Comparison of ENCODE assay signal across 1 cellular context in genomic region chr6:7042056-7042653, GRCh38.
TF ChIP-seq lines count a peak whose summit lies in the region.

No MANE protein-coding gene starts in this region.

TF ChIP-seq in K562, 482 proteins besides CTCF, POLR2A, EP300 and RAD21 (continued from another document and continues in another):
- TF ChIP-seq CHD7 (IDR thresholded peaks at IDR 0.05; ENCODE audit: low read depth, low read length) (no peak), ZNF586 (CRISPR knock-in tag; conservative IDR thresholded peaks at IDR 0.05) (peak; percentile 15; the same call in 1 of the 2 replicates), TARDBP (IDR thresholded peaks at IDR 0.05) (0 out of 2 replicates have a peak, but pooled peaks have one; percentile 38), ZC3H4 (CRISPR knock-in tag; IDR thresholded peaks at IDR 0.05; ENCODE audit: borderline replicate concordance) (no peak), ZNF583 (CRISPR knock-in tag; IDR thresholded peaks at IDR 0.05) (peak; percentile 85), L3MBTL2 (IDR thresholded peaks at IDR 0.05) (no peak), ELF1 (tag; IDR thresholded peaks at IDR 0.05) (peak; percentile 95), ZNF436 (CRISPR knock-in tag; IDR thresholded peaks at IDR 0.05) (no peak), MYC (IDR thresholded peaks at IDR 0.05; ENCODE audit: low read depth, low read length) (no peak), MYC (CRISPR knock-in tag; IDR thresholded peaks at IDR 0.05; ENCODE audit: borderline replicate concordance, low read depth) (peak; percentile 49; the same call in 1 of the 2 replicates), ZNF143 (CRISPR knock-in tag; IDR thresholded peaks at IDR 0.05) (no peak), ZNF282 (CRISPR knock-in tag; IDR thresholded peaks at IDR 0.05) (no peak), NONO (IDR thresholded peaks at IDR 0.05; ENCODE audit: low read depth in 2 of 2, low read length in 1 of 2) (no peak), KDM2B (CRISPR knock-in tag; IDR thresholded peaks at IDR 0.05) (no peak), HDAC2 (IDR thresholded peaks at IDR 0.05) (0 out of 2 replicates have a peak, but pooled peaks have one; percentile 9), GATAD2B (IDR thresholded peaks at IDR 0.05; ENCODE audit: borderline replicate concordance) (peak; percentile 70; the same call in 1 of the 2 replicates), E2F3 (CRISPR knock-in tag; IDR thresholded peaks at IDR 0.05) (no peak), PYGO2 (tag; IDR thresholded peaks at IDR 0.05) (peak; percentile 59; the same call in 1 of the 2 replicates), SMARCA4 (IDR thresholded peaks at IDR 0.05) (no peak; the same call in 1 of the 2 replicates), NR2F6 (CRISPR knock-in tag; IDR thresholded peaks at IDR 0.05) (no peak), ZBTB34 (CRISPR knock-in tag; IDR thresholded peaks at IDR 0.05) (peak; percentile 60; the same call in 1 of the 2 replicates), ZNF444 (CRISPR knock-in tag; IDR thresholded peaks at IDR 0.05) (0 out of 2 replicates have a peak, but pooled peaks have one; percentile 53), NFATC3 (IDR thresholded peaks at IDR 0.05) (no peak), ZNF232 (CRISPR knock-in tag; IDR thresholded peaks at IDR 0.05) (no peak), ZNF445 (CRISPR knock-in tag; IDR thresholded peaks at IDR 0.05; ENCODE audit: low read depth) (peak; percentile 5; the same call in 1 of the 2 replicates), ZNF311 (CRISPR knock-in tag; IDR thresholded peaks at IDR 0.05) (peak; percentile 95), GMEB1 (CRISPR knock-in tag; IDR thresholded peaks at IDR 0.05) (peak; percentile 23; the same call in 1 of the 2 replicates), MLX (CRISPR knock-in tag; conservative IDR thresholded peaks at IDR 0.05) (no peak), KLF16 (IDR thresholded peaks at IDR 0.05) (no peak), BCL6 (CRISPR knock-in tag; IDR thresholded peaks at IDR 0.05) (0 out of 2 replicates have a peak, but pooled peaks have one; percentile 16), ZNF134 (CRISPR knock-in tag; conservative IDR thresholded peaks at IDR 0.05) (peak; percentile 6; the same call in 1 of the 2 replicates), MYNN (IDR thresholded peaks at IDR 0.05) (no peak), MYNN (CRISPR knock-in tag; IDR thresholded peaks at IDR 0.05) (no peak), TOE1 (IDR thresholded peaks at IDR 0.05; ENCODE audit: borderline replicate concordance) (no peak), TOE1 (CRISPR knock-in tag; IDR thresholded peaks at IDR 0.05; ENCODE audit: borderline replicate concordance, low read depth) (no peak), CBX5 (IDR thresholded peaks at IDR 0.05; ENCODE audit: borderline replicate concordance, low read depth) (no peak), KDM1A (IDR thresholded peaks at IDR 0.05) (no peak), PRDM10 (IDR thresholded peaks at IDR 0.05; ENCODE audit: partially characterized antibody) (peak; percentile 95), RHOXF2B (CRISPR knock-in tag; conservative IDR thresholded peaks at IDR 0.05) (0 out of 2 replicates have a peak, but pooled peaks have one; percentile 15), ZNF253 (CRISPR knock-in tag; conservative IDR thresholded peaks at IDR 0.05) (no peak), KAT7 (CRISPR knock-in tag; IDR thresholded peaks at IDR 0.05; ENCODE audit: borderline replicate concordance) (no peak), ATF6 (CRISPR knock-in tag; IDR thresholded peaks at IDR 0.05) (peak; percentile 48; the same call in 1 of the 2 replicates), MEF2D (tag; conservative IDR thresholded peaks at IDR 0.05; ENCODE audit: low read depth) (peak; percentile 54; the same call in 1 of the 2 replicates), PTRF (tag; IDR thresholded peaks at IDR 0.05) (peak; percentile 69), IFI16 (CRISPR knock-in tag; IDR thresholded peaks at IDR 0.05) (peak; percentile 9; the same call in 1 of the 2 replicates), GABPB1 (CRISPR knock-in tag; IDR thresholded peaks at IDR 0.05) (no peak), KDM4B (IDR thresholded peaks at IDR 0.05; ENCODE audit: borderline replicate concordance in 2 of 2, low read depth in 1 of 2) (no peak), NCOR1 (IDR thresholded peaks at IDR 0.05) (no peak), FOXA1 (IDR thresholded peaks at IDR 0.05; ENCODE audit: borderline replicate concordance) (no peak)
